8 cellular contexts compared by ENCODE assay signal in the genomic region with DNA sequence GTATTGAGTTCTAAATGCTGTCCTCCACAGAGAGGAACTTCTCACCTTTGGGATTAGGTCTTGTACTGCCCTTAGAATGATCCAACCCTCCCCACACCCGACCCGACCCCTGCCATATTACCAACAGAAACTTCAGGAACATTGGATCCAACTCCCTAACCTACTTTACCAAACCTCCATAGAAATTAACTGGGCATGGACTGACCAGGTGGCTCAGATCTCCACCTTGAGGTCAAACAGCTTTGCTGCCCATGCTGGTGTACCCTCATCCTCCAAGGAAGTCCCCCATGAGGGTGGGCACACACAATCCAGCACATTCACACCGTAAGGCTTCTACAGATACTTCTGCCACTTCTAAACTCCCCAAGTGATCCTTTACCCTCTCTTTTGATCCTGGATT. TPM values are rescaled to one million over a fixed set of nuclear protein-coding genes. Genes with fewer than 3 reads are reported as not detected.
DNase-seq lines count a peak whose midpoint lies in the region; ATAC-seq and TF ChIP-seq lines count a peak whose summit lies in the region.

No MANE protein-coding gene starts in this region.

- H3K4me3 Mint-ChIP-seq in neural crest cell = no peak overlapping the region

- H3K27me3 ChIP-seq in A673 (replicated peaks; ENCODE audit: insufficient read depth, low read depth, low read length, poor library complexity) (no peaks in the 10 kb centered on the region), Karpas-422 (ENCODE audit: low read length) (no peaks in the 10 kb centered on the region), duodenal mucosa (ENCODE audit: control insufficient read depth in 1 of 2, insufficient read depth in 2 of 2, low read length in 2 of 2) (no peaks in the 10 kb centered on the region)

- DNase-seq in A673 (ENCODE audit: low spot score) (no peak), Karpas-422 (no peak), neural crest cell (ENCODE audit: low read depth, low spot score) (no peak), DMS153 treated with DMSO at 0.1 percent for 48 hours (lab: John Stamatoyannopoulos, UW; ENCODE audit: unreplicated experiment) (no peak), COLO829 (ENCODE audit: low spot score) (no peak)

- POLR2A ChIA-PET in A673 (lab: Charles Lee; ENCODE audit: low non-redundant PET) = no interaction called here

- peaks cover 100% of the 10 kb centered on the region for H3K79me2 ChIP-seq in Karpas-422 (ENCODE audit: low read length)

- TF ChIP-seq CTCF in A673 (conservative IDR thresholded peaks at IDR 0.05; ENCODE audit: low read depth, low read length) = no peak
- no peak for TF ChIP-seq CTCF in neural crest cell (conservative IDR thresholded peaks at IDR 0.05)

- H3K4me3 ChIP-seq in A673 (ENCODE audit: low read depth, low read length, poor library complexity, severe bottlenecking) = no peak overlapping the region
- H3K4me3 ChIP-seq in Karpas-422 (ENCODE audit: low read length) = peak overlapping the region; percentile 27; the same call in 1 of the 2 replicates
- no peak overlapping the region for H3K4me3 ChIP-seq in duodenal mucosa (ENCODE audit: low read depth in 1 of 2, low read length in 2 of 2)

- H3K36me3 Mint-ChIP-seq in neural crest cell (ENCODE audit: low read depth) = no peaks in the 10 kb centered on the region

- H2AFZ ChIP-seq in Karpas-422 (ENCODE audit: low read length) = no peak overlapping the region

- no TSS peak for BruUV-seq in A673 (replicated peaks; lab: Mats Ljungman, UMichigan)

- intact Hi-C loops in A673 (cut with micrococcal nuclease; ENCODE audit: unreplicated experiment) = no loop called here

- H3K9me3 Mint-ChIP-seq in neural crest cell = no peaks in the 10 kb centered on the region

- no peak for ATAC-seq in GM19035 (IDR thresholded peaks at IDR 0.05; ENCODE audit: unreplicated experiment)
- ATAC-seq in GM18498 (IDR thresholded peaks at IDR 0.05; ENCODE audit: unreplicated experiment) = no peak

- CTCF ChIA-PET in A673 (lab: Charles Lee) = no interaction called here

- no peaks in the 10 kb centered on the region for H3K36me3 ChIP-seq in A673 (ENCODE audit: insufficient read depth, low read length, poor library complexity, severe bottlenecking)
- peaks cover 22% of the 10 kb centered on the region for H3K36me3 ChIP-seq in Karpas-422 (ENCODE audit: insufficient read depth, low read length)
- peaks cover 0 to 5% of the 10 kb centered on the region in 2 donors for H3K36me3 ChIP-seq in duodenal mucosa (ENCODE audit: control insufficient read depth in 1 of 2, insufficient read depth in 2 of 2, low read length in 2 of 2)

- peak overlapping the region; percentile 75 for H3K27ac Mint-ChIP-seq in neural crest cell (ENCODE audit: unreplicated experiment)

- no peaks in the 10 kb centered on the region for H3K9me2 ChIP-seq in Karpas-422 (replicated peaks; ENCODE audit: insufficient read depth, low read length)

- H3K9me3 ChIP-seq in A673 (ENCODE audit: low read depth, low read length, poor library complexity, severe bottlenecking) (no peaks in the 10 kb centered on the region), Karpas-422 (ENCODE audit: low read length) (no peaks in the 10 kb centered on the region), duodenal mucosa (ENCODE audit: control insufficient read depth in 1 of 2, low read length in 2 of 2) (no peaks in the 10 kb centered on the region)

- peaks cover 5% of the 10 kb centered on the region; the same call in 1 of the 2 replicates for H4K20me1 ChIP-seq in Karpas-422 (ENCODE audit: insufficient read depth, low read depth, low read length)

- peak overlapping the region; percentile 93 for H3K27ac ChIP-seq in A673 (ENCODE audit: low read depth, low read length, poor library complexity, severe bottlenecking)
- peak overlapping the region; percentile 95 for H3K27ac ChIP-seq in Karpas-422 (ENCODE audit: low read length)
- peak overlapping the region; percentile 72 for H3K27ac ChIP-seq in duodenal mucosa (ENCODE audit: low read depth, low read length)

- no peaks in the 10 kb centered on the region for H3K27me3 Mint-ChIP-seq in neural crest cell (ENCODE audit: low read depth)

- H3K4me1 Mint-ChIP-seq in neural crest cell = peaks cover 49% of the 10 kb centered on the region

- H3K4me1 ChIP-seq in A673 (ENCODE audit: insufficient read depth, low read length, poor library complexity, severe bottlenecking) = peaks cover 72% of the 10 kb centered on the region
- H3K4me1 ChIP-seq in Karpas-422 (ENCODE audit: low read length) = peaks cover 99% of the 10 kb centered on the region
- peaks cover 79 to 88% of the 10 kb centered on the region in 2 donors for H3K4me1 ChIP-seq in duodenal mucosa (ENCODE audit: control insufficient read depth in 1 of 2, insufficient read depth in 2 of 2, low read length in 2 of 2)

- peak overlapping the region; percentile 53 for H3K4me2 ChIP-seq in Karpas-422 (ENCODE audit: low read depth, low read length, poor library complexity, severe bottlenecking)

- H3K9ac ChIP-seq in Karpas-422 (ENCODE audit: low read length) (peak overlapping the region; percentile 47), duodenal mucosa (ENCODE audit: low read depth in 1 of 2, low read length in 2 of 2) (peak overlapping the region in 1 of 2 donors; percentile 7)

RNA-seq across cellular contexts. Expression of a gene that starts 21.5 kb away (rescaled TPM):
- 72.7 and 80.0 TPM in 2 replicates for total RNA-seq in A673 (2021)
- total RNA-seq in Karpas-422 (2014; rRNA removed; shearing (Covaris generic); ENCODE audit: low replicate concordance) = 33.1 and 66.7 TPM in 2 replicates
- total RNA-seq in neural crest cell = 32.3 and 34.0 TPM in 2 replicates

RNA-seq across cellular contexts. Expression of a gene that starts 30.5 kb away (rescaled TPM):
- total RNA-seq in A673 (2021) = 454 and 462 TPM in 2 replicates
- total RNA-seq in Karpas-422 (2014; rRNA removed; shearing (Covaris generic); ENCODE audit: low replicate concordance) = 51.7 and 62.7 TPM in 2 replicates
- 397 and 416 TPM in 2 replicates for total RNA-seq in neural crest cell
